Comparison of ENCODE assay signal across 30 cellular contexts in genomic region chr6:110712238-110712637, GRCh38.
"Had no signal": no experiment of that assay in that cellular context is flagged by ENCODE, and none has a peak within 500 bp of the region (broad histone marks: within the 10 kb centered on the region; RNA-seq: fewer than 3 reads in every experiment).

No MANE protein-coding gene starts in this region.

- H3K36me3 ChIP-seq: left lung, lower lobe of right lung, pancreas, prostate gland, tibial nerve, vagina had no signal

- ATAC-seq: left colon; left lung; lower lobe of right lung; naive thymus-derived CD4-positive, alpha-beta T cell; natural killer cell treated with Interleukin-12 subunit alpha and Interleukin-12 subunit beta and Interleukin-15 and Interleukin-18, amount 100 ng/mL, for 72 hours; pancreas; right cardiac atrium; stimulated activated memory B cell treated with anti-CD40 and anti-IgM and Interleukin-4, amounts not matched to agents 10 μg/mL and 1 μg/mL and 100 μg/mL, for 72 hours; stimulated activated naive CD8-positive, alpha-beta T cell treated with anti-CD3 and anti-CD28 coated beads, Interleukin-15, amount 100 ng/mL, for 72 hours had no signal

- H3K27ac Mint-ChIP-seq: immature natural killer cell; mesothelial cell of epicardium; stimulated activated memory B cell treated with anti-CD40 and anti-IgM and Interleukin-4, amounts not matched to agents 10 μg/mL and 1 μg/mL and 100 μg/mL, for 72 hours; stimulated activated naive CD8-positive, alpha-beta T cell treated with anti-CD3 and anti-CD28 coated beads, Interleukin-15, amount 100 ng/mL, for 72 hours; type B pancreatic cell had no signal

- H3K27me3 ChIP-seq: left lung, pancreas, tibial nerve, vagina had no signal

- H3K9me3 ChIP-seq: left lung, lower lobe of right lung, pancreas, prostate gland, tibial nerve, vagina had no signal

- H3K4me1 ChIP-seq: pancreas, prostate gland, vagina had no signal

- H3K4me3 ChIP-seq: left lung, lower lobe of right lung, pancreas, prostate gland, smooth muscle cell, tibial nerve, vagina had no signal

- H3K4me3 Mint-ChIP-seq: immature natural killer cell; mesothelial cell of epicardium; naive thymus-derived CD4-positive, alpha-beta T cell; natural killer cell treated with Interleukin-12 subunit alpha and Interleukin-12 subunit beta and Interleukin-15 and Interleukin-18, amount 100 ng/mL, for 72 hours; stimulated activated memory B cell treated with anti-CD40 and anti-IgM and Interleukin-4, amounts not matched to agents 10 μg/mL and 1 μg/mL and 100 μg/mL, for 72 hours; stimulated activated naive CD8-positive, alpha-beta T cell treated with anti-CD3 and anti-CD28 coated beads, Interleukin-15, amount 100 ng/mL, for 72 hours; type B pancreatic cell had no signal

- H3K9me3 Mint-ChIP-seq: immature natural killer cell; natural killer cell treated with Interleukin-12 subunit alpha and Interleukin-12 subunit beta and Interleukin-15 and Interleukin-18, amount 100 ng/mL, for 72 hours; stimulated activated memory B cell treated with anti-CD40 and anti-IgM and Interleukin-4, amounts not matched to agents 10 μg/mL and 1 μg/mL and 100 μg/mL, for 72 hours; stimulated activated naive CD8-positive, alpha-beta T cell treated with anti-CD3 and anti-CD28 coated beads, Interleukin-15, amount 100 ng/mL, for 72 hours had no signal

- FAIRE-seq: islet of Langerhans, kidney, pancreas had no signal

- H3K4me1 Mint-ChIP-seq: mesothelial cell of epicardium had no signal

- H3K27me3 Mint-ChIP-seq: naive thymus-derived CD4-positive, alpha-beta T cell; natural killer cell treated with Interleukin-12 subunit alpha and Interleukin-12 subunit beta and Interleukin-15 and Interleukin-18, amount 100 ng/mL, for 72 hours; stimulated activated memory B cell treated with anti-CD40 and anti-IgM and Interleukin-4, amounts not matched to agents 10 μg/mL and 1 μg/mL and 100 μg/mL, for 72 hours; stimulated activated naive CD8-positive, alpha-beta T cell treated with anti-CD3 and anti-CD28 coated beads, Interleukin-15, amount 100 ng/mL, for 72 hours; type B pancreatic cell had no signal

- H3K27ac ChIP-seq: left lung, lower lobe of right lung, pancreas, prostate gland, tibial nerve, vagina had no signal

- H3K36me3 Mint-ChIP-seq: natural killer cell treated with Interleukin-12 subunit alpha and Interleukin-12 subunit beta and Interleukin-15 and Interleukin-18, amount 100 ng/mL, for 72 hours had no signal

- DNase-seq: hypothalamus; immature natural killer cell; kidney; left colon; left lung; lower lobe of right lung; mammary epithelial cell; mesendoderm; naive thymus-derived CD4-positive, alpha-beta T cell; nucleus accumbens; pancreas; posterior cingulate gyrus; retina; right cardiac atrium; stimulated activated CD4-positive, alpha-beta T cell treated with anti-CD3 and anti-CD28 coated beads, Interleukin-1b, Interleukin-23, amount 100 ng/mL, for 48 hours; stimulated activated CD4-positive, alpha-beta T cell treated with anti-CD3 and anti-CD28 coated beads, Interleukin-2, amount 100 ng/mL, for 48 hours; stimulated activated CD4-positive, alpha-beta T cell treated with anti-CD3 and anti-CD28 coated beads, Interleukin-4, amount 100 ng/mL, for 4 hours; stimulated activated CD8-positive, alpha-beta memory T cell treated with anti-CD3 and anti-CD28 coated beads, Interleukin-4, amount 100 ng/mL, for 48 hours; stimulated activated naive CD4-positive, alpha-beta T cell treated with Interleukin-2 at 50 U/mL for 16 hours; stimulated activated naive CD8-positive, alpha-beta T cell treated with anti-CD3 and anti-CD28 coated beads, Interleukin-15, amount 100 ng/mL, for 72 hours; substantia nigra had no signal

- H3K4me2 ChIP-seq: smooth muscle cell had no signal
